In the genomic region with DNA sequence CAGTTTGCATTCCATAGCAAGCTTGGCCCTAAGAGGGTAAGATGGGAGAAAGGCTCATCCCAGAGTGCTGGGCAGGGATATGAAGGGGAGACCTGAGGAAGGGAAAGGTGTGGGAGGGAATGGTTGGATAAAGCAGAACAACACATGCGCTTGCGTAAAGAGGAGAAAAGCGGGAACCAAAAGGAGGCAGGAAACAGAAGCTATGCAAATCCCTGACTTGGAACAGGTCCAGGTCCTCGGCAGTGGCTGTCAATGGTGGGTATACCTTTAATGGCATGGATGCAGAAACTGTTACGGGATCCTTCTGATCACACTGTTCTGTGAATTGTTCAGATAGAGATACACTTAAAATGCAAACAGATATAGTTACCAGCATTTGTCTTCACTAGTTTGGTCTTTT, we compare ENCODE assay signal across 1 cellular context.
TF ChIP-seq lines count a peak whose summit lies in the region.

No MANE protein-coding gene starts in this region.

TF ChIP-seq in HepG2, 621 proteins besides CTCF, POLR2A, EP300 and RAD21:
- no peak for TF ChIP-seq ZNF703 (CRISPR knock-in tag; IDR thresholded peaks at IDR 0.05; ENCODE audit: borderline replicate concordance)
- no peak for TF ChIP-seq FOXP4 (CRISPR knock-in tag; IDR thresholded peaks at IDR 0.05)
- TF ChIP-seq ARHGAP35 (CRISPR knock-in tag; IDR thresholded peaks at IDR 0.05; ENCODE audit: borderline replicate concordance) = no peak
- TF ChIP-seq ZFY (CRISPR knock-in tag; IDR thresholded peaks at IDR 0.05) = no peak
- TF ChIP-seq ZNF570 (CRISPR knock-in tag; IDR thresholded peaks at IDR 0.05; ENCODE audit: borderline replicate concordance) = no peak
- TF ChIP-seq ZNF615 (CRISPR knock-in tag; IDR thresholded peaks at IDR 0.05; ENCODE audit: borderline replicate concordance) = no peak
- no peak for TF ChIP-seq HDAC6 (IDR thresholded peaks at IDR 0.05; ENCODE audit: low read depth, low read length)
- no peak for TF ChIP-seq ZNF589 (CRISPR knock-in tag; conservative IDR thresholded peaks at IDR 0.05)
- TF ChIP-seq, protein P1, sequence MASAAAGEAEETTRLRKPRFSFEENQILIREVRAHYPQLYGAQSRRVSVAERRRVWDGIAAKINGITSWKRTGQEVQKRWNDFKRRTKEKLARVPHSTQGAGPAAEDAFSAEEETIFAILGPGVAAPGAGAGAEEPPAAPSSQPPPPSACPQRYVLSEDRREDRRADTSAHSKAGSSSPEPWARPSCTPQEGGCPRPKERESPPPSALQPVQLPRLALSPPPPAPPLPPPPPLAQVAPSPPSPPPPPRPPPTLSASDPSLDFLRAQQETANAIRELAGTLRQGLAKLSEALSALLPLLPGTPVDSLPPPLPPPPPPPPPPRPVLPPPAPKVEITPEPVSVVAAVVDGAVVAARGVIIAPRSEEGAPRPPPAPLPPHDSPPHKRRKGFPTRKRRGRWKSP (CRISPR knock-in tag; IDR thresholded peaks at IDR 0.05) = no peak
